21 cellular contexts compared by ENCODE assay signal in the genomic region with DNA sequence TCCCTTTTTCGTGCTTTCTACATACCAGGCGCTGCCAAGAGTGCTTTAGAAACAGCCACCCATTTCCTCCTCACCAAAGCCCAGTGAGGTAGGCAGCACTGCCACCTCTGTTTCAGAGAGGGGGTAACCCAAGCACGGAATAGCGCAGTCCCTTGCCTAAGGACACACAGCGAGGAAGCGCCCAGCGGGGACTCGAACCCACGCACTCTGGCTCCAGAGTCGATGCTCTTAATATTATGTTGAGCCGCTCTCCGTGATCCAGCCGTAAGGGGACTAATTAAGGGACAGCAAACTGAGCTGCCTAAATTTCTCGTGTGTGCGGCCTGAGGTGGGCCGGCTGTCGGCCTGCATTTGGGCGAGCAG. TPM values are rescaled to one million over a fixed set of nuclear protein-coding genes. Genes with fewer than 3 reads are reported as not detected.
DNase-seq lines count a peak whose midpoint lies in the region; ATAC-seq and TF ChIP-seq lines count a peak whose summit lies in the region.
"Had no signal": no experiment of that assay in that cellular context is flagged by ENCODE, and none has a peak within 500 bp of the region (broad histone marks: within the 10 kb centered on the region; RNA-seq: fewer than 3 reads in every experiment).

No MANE protein-coding gene starts in this region.

- ATAC-seq in lower lobe of right lung (peak; percentile 7 to 31), GM19455 (IDR thresholded peaks at IDR 0.05; ENCODE audit: unreplicated experiment) (no peak), GM21526 (IDR thresholded peaks at IDR 0.05; ENCODE audit: low FRiP score, unreplicated experiment) (no peak)
- ATAC-seq: activated CD4-positive, CD25-positive, alpha-beta regulatory T cell treated with anti-CD3 and anti-CD28 coated beads, Interleukin-2, amount 50 U/mL, for 24 hours; activated naive CD4-positive, alpha-beta T cell treated with anti-CD3 and anti-CD28 coated beads, Interleukin-2, amount 50 U/mL, for 72 hours had no signal

- H3K27ac ChIP-seq in coronary artery (peak overlapping the region in 1 of 2 donors; percentile 16), lower lobe of right lung (peak overlapping the region; percentile 75), tibial artery (peak overlapping the region; percentile 58 to 62), stomach (peak overlapping the region in 2 of 5 donors; percentile 23 to 51)
- H3K27ac ChIP-seq: SK-N-MC had no signal

- no peak for TF ChIP-seq EP300 in stomach (IDR thresholded peaks at IDR 0.05)

- peaks cover 25% of the 10 kb centered on the region for H3K4me1 ChIP-seq in lower lobe of right lung
- peaks cover 0 to 8% (median 1%) of the 10 kb centered on the region in 4 donors for H3K4me1 ChIP-seq in tibial artery
- peaks cover 0 to 18% (median 3%) of the 10 kb centered on the region in 4 donors for H3K4me1 ChIP-seq in stomach

- whole genome bisulfite sequencing in stomach, 5 donors, result 84 to 89% (median 86%) methylated on average over 18 of the region's 18 CpGs

- DNase-seq in NB4 (ENCODE audit: low read depth) (peak; percentile 28), coronary artery (ENCODE audit: low spot score) (no peak), lower lobe of right lung (no peak), tibial artery (no peak), stomach (no peak)
- DNase-seq: COR-L47; HFFc6; NCI-H146; NCI-H2171; nucleus accumbens; stimulated activated CD4-positive, alpha-beta T cell treated with anti-CD3 and anti-CD28 coated beads, Interleukin-15, amount 100 ng/mL, for 24 hours had no signal

- TF ChIP-seq CTCF in NB4 (IDR thresholded peaks at IDR 0.05; ENCODE audit: low read depth, low read length) (no peak), coronary artery (IDR thresholded peaks at IDR 0.05) (no peak), lower lobe of right lung (IDR thresholded peaks at IDR 0.05) (no peak), tibial artery (IDR thresholded peaks at IDR 0.05) (no peak), stomach (IDR thresholded peaks at IDR 0.05) (no peak)

- H3K9me3 ChIP-seq in lower lobe of right lung (no peaks in the 10 kb centered on the region), tibial artery (no peaks in the 10 kb centered on the region), stomach (no peaks in the 10 kb centered on the region)
- H3K9me3 ChIP-seq: right atrium auricular region, tibial nerve had no signal

- no peaks in the 10 kb centered on the region for H3K36me3 ChIP-seq in lower lobe of right lung
- H3K36me3 ChIP-seq in tibial artery, result no peaks in the 10 kb centered on the region
- no peaks in the 10 kb centered on the region for H3K36me3 ChIP-seq in stomach
- H3K36me3 ChIP-seq: right atrium auricular region, tibial nerve had no signal

- H3K4me3 ChIP-seq in NB4 (ENCODE audit: low read depth, low read length) (peak overlapping the region; percentile 51), coronary artery (peak overlapping the region; percentile 40), lower lobe of right lung (peak overlapping the region; percentile 50), tibial artery (peak overlapping the region; percentile 29 to 42), stomach (peak overlapping the region in 1 of 4 donors; percentile 11)
- H3K4me3 ChIP-seq: SK-N-MC had no signal

- intact Hi-C loops in lower lobe of right lung (cut with DNase I), result no loop called here
- intact Hi-C loops in tibial artery (cut with DNase I; ENCODE audit: low total_unique reads), result no loop called here
- intact Hi-C loops in stomach (cut with DNase I; ENCODE audit: low total_unique reads), result no loop called here

- H3K27me3 ChIP-seq in lower lobe of right lung (ENCODE audit: low read depth) (no peaks in the 10 kb centered on the region), tibial artery (peaks cover 0 to 2% of the 10 kb centered on the region in 2 donors), stomach (no peaks in the 10 kb centered on the region)
- H3K27me3 ChIP-seq: right atrium auricular region, tibial nerve had no signal

- TF ChIP-seq POLR2A in NB4 (IDR thresholded peaks at IDR 0.05; ENCODE audit: extremely low read depth, insufficient read length) (no peak), stomach (IDR thresholded peaks at IDR 0.05) (no peak)

RNA-seq across cellular contexts. Expression of gene CES1, which starts 0.5 kb away (rescaled TPM):
- total RNA-seq in lower lobe of right lung (323 TPM), stomach (100 to 1,000 TPM in 1 of 5 donors, 10 to 100 TPM in 1, 1 to 10 TPM in 2, not detected in 1; 2.6 to 173 (median 13.0) TPM)
- 10 to 100 TPM in 2 of 3 donors, 1 to 10 TPM in 1; 4.8 to 28.9 (median 12.1) TPM for polyA plus RNA-seq in stomach
- total RNA-seq: activated CD8-positive, alpha-beta memory T cell treated with anti-CD3 and anti-CD28 coated beads for 36 hours; activated naive CD4-positive, alpha-beta T cell treated with anti-CD3 and anti-CD28 coated beads, Interleukin-2, amount 50 U/mL, for 72 hours; HFFc6 had no signal

RNA-seq across cellular contexts. Expression of gene CES5A, which starts 42.8 kb away (rescaled TPM):
- not detected for total RNA-seq in lower lobe of right lung
- total RNA-seq in stomach, result not detected
- polyA plus RNA-seq in stomach, result not detected
- total RNA-seq: activated CD8-positive, alpha-beta memory T cell treated with anti-CD3 and anti-CD28 coated beads for 36 hours; activated naive CD4-positive, alpha-beta T cell treated with anti-CD3 and anti-CD28 coated beads, Interleukin-2, amount 50 U/mL, for 72 hours; Daoy; HFFc6; left colon; right atrium auricular region; tibial nerve had no signal

Comparison
In these comparisons a context has a peak if more than half of its experiments do, and no peak if none do; other contexts are left out.
1. ATAC-seq: peak in lower lobe of right lung (2 of 2); none in GM19455 (single experiment) and GM21526 (single experiment).